In genomic region chr7:2725178-2726105, GRCh38 we compare ENCODE assay signal across 20 cellular contexts. TPM values are rescaled to one million over a fixed set of nuclear protein-coding genes. Genes with fewer than 3 reads are reported as not detected.
DNase-seq lines count a peak whose midpoint lies in the region; ATAC-seq, FAIRE-seq and TF ChIP-seq lines count a peak whose summit lies in the region.
"Had no signal": no experiment of that assay in that cellular context is flagged by ENCODE, and none has a peak within 500 bp of the region (broad histone marks: within the 10 kb centered on the region; RNA-seq: fewer than 3 reads in every experiment).

No MANE protein-coding gene starts in this region.

- H3K36me3 ChIP-seq in DND-41 (ENCODE audit: insufficient read depth, low read length) (peaks cover 32% of the 10 kb centered on the region), RWPE2 (ENCODE audit: low read depth) (peaks cover 21% of the 10 kb centered on the region), kidney (ENCODE audit: control insufficient read depth in 1 of 2, insufficient read depth in 2 of 2, low read length in 2 of 2) (peaks cover 2 to 3% of the 10 kb centered on the region in 2 donors)
- H3K36me3 ChIP-seq: breast epithelium had no signal

- H3K9me3 ChIP-seq in DND-41 (ENCODE audit: insufficient read depth, low read length, severe bottlenecking), result no peaks in the 10 kb centered on the region
- H3K9me3 ChIP-seq in RWPE2 (ENCODE audit: severe bottlenecking), result no peaks in the 10 kb centered on the region
- no peaks in the 10 kb centered on the region for H3K9me3 ChIP-seq in kidney (ENCODE audit: control insufficient read depth in 1 of 2, low read length in 2 of 2)
- H3K9me3 ChIP-seq: breast epithelium had no signal

- no peaks in the 10 kb centered on the region for H3K27me3 Mint-ChIP-seq in stimulated activated naive CD8-positive, alpha-beta T cell treated with anti-CD3 and anti-CD28 coated beads, Interleukin-15, amount 100 ng/mL, for 72 hours
- H3K27me3 Mint-ChIP-seq: activated CD8-positive, alpha-beta memory T cell treated with anti-CD3 and anti-CD28 coated beads, Interleukin-2, amount 10 ng/mL, durations not matched to agents 7 days and 5 days; activated T-helper 17 cell treated with anti-CD3 and anti-CD28 coated beads, Interleukin-2, amount 50 U/mL, for 72 hours; naive B cell had no signal

- H3K4me1 ChIP-seq in DND-41 (ENCODE audit: insufficient read depth, low read length), result peaks cover 12% of the 10 kb centered on the region
- H3K4me1 ChIP-seq in RWPE2 (ENCODE audit: insufficient read depth, poor library complexity, severe bottlenecking), result no peaks in the 10 kb centered on the region
- no peaks in the 10 kb centered on the region for H3K4me1 ChIP-seq in kidney (ENCODE audit: control insufficient read depth in 1 of 2, insufficient read depth in 1 of 2, low read depth in 1 of 2, low read length in 2 of 2)
- H3K4me1 ChIP-seq: breast epithelium had no signal

- no peak overlapping the region for H3K4me3 Mint-ChIP-seq in stimulated activated naive CD8-positive, alpha-beta T cell treated with anti-CD3 and anti-CD28 coated beads, Interleukin-15, amount 100 ng/mL, for 72 hours
- H3K4me3 Mint-ChIP-seq: activated CD8-positive, alpha-beta memory T cell treated with anti-CD3 and anti-CD28 coated beads, Interleukin-2, amount 10 ng/mL, durations not matched to agents 7 days and 5 days; activated T-helper 17 cell treated with anti-CD3 and anti-CD28 coated beads, Interleukin-2, amount 50 U/mL, for 72 hours; naive B cell had no signal

- H3K27ac ChIP-seq in DND-41 (ENCODE audit: low read length), result peak overlapping the region; percentile 31; the same call in 1 of the 2 replicates
- no peak overlapping the region for H3K27ac ChIP-seq in RWPE2 (ENCODE audit: poor library complexity, severe bottlenecking)
- H3K27ac ChIP-seq in kidney (ENCODE audit: low read depth in 2 of 2, low read length in 2 of 2), result no peak overlapping the region
- H3K27ac ChIP-seq: breast epithelium, RWPE1 had no signal

- DNase-seq in DND-41 (no peak), RWPE2 (ENCODE audit: low spot score) (peak; percentile 42), kidney (peak; percentile 54), sciatic nerve (ENCODE audit: low spot score) (peak; percentile 56), DMS53 (lab: John Stamatoyannopoulos, UW) (no peak), NCI-H2029 treated with DMSO at 0.1 percent for 48 hours (lab: John Stamatoyannopoulos, UW) (no peak)
- no peak for DNase-seq in stimulated activated naive CD8-positive, alpha-beta T cell treated with anti-CD3 and anti-CD28 coated beads, Interleukin-15, amount 100 ng/mL, for 72 hours
- DNase-seq: activated CD8-positive, alpha-beta memory T cell treated with anti-CD3 and anti-CD28 coated beads, Interleukin-2, amount 10 ng/mL, durations not matched to agents 7 days and 5 days; hippocampal formation; naive B cell; NCI-H1105 treated with DMSO at 0.1 percent for 48 hours; NCI-H2107; NCI-H510A treated with DMSO at 0.1 percent for 48 hours; stimulated activated CD4-positive, alpha-beta T cell treated with anti-CD3 and anti-CD28 coated beads, Interleukin-4, amount 100 ng/mL, for 1 hour had no signal

- intact Hi-C loops in kidney (cut with DNase I) (no loop called here), sciatic nerve (cut with DNase I) (no loop called here)

- H3K9ac ChIP-seq in DND-41 (ENCODE audit: low read depth, low read length), result no peak overlapping the region
- H3K9ac ChIP-seq in kidney (ENCODE audit: low read length in 2 of 2), result no peak overlapping the region

- H3K4me3 ChIP-seq in DND-41 (ENCODE audit: low read depth in 1 of 2, low read length in 2 of 2) (no peak overlapping the region), RWPE2 (ENCODE audit: severe bottlenecking) (no peak overlapping the region), kidney (ENCODE audit: low read length in 2 of 2) (no peak overlapping the region)
- H3K4me3 ChIP-seq: breast epithelium, smooth muscle cell had no signal

- no peaks in the 10 kb centered on the region for H3K79me2 ChIP-seq in DND-41 (ENCODE audit: insufficient read depth, low read length)

- H3K9me3 Mint-ChIP-seq in stimulated activated naive CD8-positive, alpha-beta T cell treated with anti-CD3 and anti-CD28 coated beads, Interleukin-15, amount 100 ng/mL, for 72 hours, result no peaks in the 10 kb centered on the region
- H3K9me3 Mint-ChIP-seq: activated T-helper 17 cell treated with anti-CD3 and anti-CD28 coated beads, Interleukin-2, amount 50 U/mL, for 72 hours; naive B cell had no signal

- FAIRE-seq in kidney (lab: Jason Lieb, UNC), result no peak
- FAIRE-seq: H54 had no signal

- peaks cover 15% of the 10 kb centered on the region for H3K4me1 Mint-ChIP-seq in stimulated activated naive CD8-positive, alpha-beta T cell treated with anti-CD3 and anti-CD28 coated beads, Interleukin-15, amount 100 ng/mL, for 72 hours

- H3K27ac Mint-ChIP-seq in stimulated activated naive CD8-positive, alpha-beta T cell treated with anti-CD3 and anti-CD28 coated beads, Interleukin-15, amount 100 ng/mL, for 72 hours, result peak overlapping the region in 1 of 2 donors; percentile 90
- H3K27ac Mint-ChIP-seq: activated CD8-positive, alpha-beta memory T cell treated with anti-CD3 and anti-CD28 coated beads, Interleukin-2, amount 10 ng/mL, durations not matched to agents 7 days and 5 days; activated T-helper 17 cell treated with anti-CD3 and anti-CD28 coated beads, Interleukin-2, amount 50 U/mL, for 72 hours had no signal

- no peak overlapping the region for H2AFZ ChIP-seq in DND-41 (ENCODE audit: low read depth, low read length)

- no peaks in the 10 kb centered on the region; the same call in 1 of the 2 replicates for H4K20me1 ChIP-seq in DND-41 (ENCODE audit: insufficient read depth, low read length)

- no peak for ATAC-seq in DND-41 (ENCODE audit: insufficient read depth, low read depth)
- no peak for ATAC-seq in RWPE2 (ENCODE audit: low read depth)
- ATAC-seq in sciatic nerve, result no peak
- ATAC-seq in stimulated activated naive CD8-positive, alpha-beta T cell treated with anti-CD3 and anti-CD28 coated beads, Interleukin-15, amount 100 ng/mL, for 72 hours, result no peak
- ATAC-seq in HG03460 (IDR thresholded peaks at IDR 0.05; ENCODE audit: unreplicated experiment), result no peak
- ATAC-seq: activated CD8-positive, alpha-beta memory T cell treated with anti-CD3 and anti-CD28 coated beads, Interleukin-2, amount 10 ng/mL, durations not matched to agents 7 days and 5 days; activated T-helper 17 cell treated with anti-CD3 and anti-CD28 coated beads, Interleukin-2, amount 50 U/mL, for 72 hours had no signal

- TF ChIP-seq CTCF in DND-41 (IDR thresholded peaks at IDR 0.05; ENCODE audit: borderline replicate concordance, extremely low read depth, low read length, poor library complexity, severe bottlenecking), result no peak
- no peak for TF ChIP-seq CTCF in RWPE2 (IDR thresholded peaks at IDR 0.05; ENCODE audit: poor library complexity, severe bottlenecking)
- TF ChIP-seq CTCF in kidney (IDR thresholded peaks at IDR 0.05; ENCODE audit: borderline replicate concordance, extremely low read depth, insufficient read depth), result no peak

- no peak overlapping the region for H3K4me2 ChIP-seq in DND-41 (ENCODE audit: insufficient read depth, low read length)
- H3K4me2 ChIP-seq: smooth muscle cell had no signal

- H3K27me3 ChIP-seq in DND-41 (ENCODE audit: insufficient read depth, low read length, poor library complexity) (no peaks in the 10 kb centered on the region), RWPE2 (ENCODE audit: insufficient read depth, poor library complexity, severe bottlenecking) (no peaks in the 10 kb centered on the region)
- H3K27me3 ChIP-seq: breast epithelium had no signal

RNA-seq across cellular contexts. Expression of gene AMZ1, which starts 37.4 kb away (rescaled TPM):
- total RNA-seq in kidney (0.16 TPM), sciatic nerve (0.31 TPM)
- polyA plus RNA-seq in kidney (ENCODE audit: insufficient read depth, low read depth, low replicate concordance), result not detected

Comparison
In these comparisons a context has a peak if more than half of its experiments do, and no peak if none do; other contexts are left out.
1. DNase-seq: peak in RWPE2 (single experiment), kidney (single experiment) and sciatic nerve (single experiment); none in DND-41 (single experiment), DMS53 (single experiment), stimulated activated naive CD8-positive, alpha-beta T cell treated with anti-CD3 and anti-CD28 coated beads, Interleukin-15, amount 100 ng/mL, for 72 hours (0 of 2) and NCI-H2029 treated with DMSO at 0.1 percent for 48 hours (single experiment).